Comparison of ENCODE assay signal across 1 cellular context in genomic region chr5:137945825-137946224, GRCh38.
TF ChIP-seq lines count a peak whose summit lies in the region.

No MANE protein-coding gene starts in this region.

TF ChIP-seq in HepG2, 621 proteins besides CTCF, POLR2A, EP300 and RAD21:
- TF ChIP-seq SNAI1 (CRISPR knock-in tag; IDR thresholded peaks at IDR 0.05; ENCODE audit: borderline replicate concordance): no peak
- TF ChIP-seq, protein P1, sequence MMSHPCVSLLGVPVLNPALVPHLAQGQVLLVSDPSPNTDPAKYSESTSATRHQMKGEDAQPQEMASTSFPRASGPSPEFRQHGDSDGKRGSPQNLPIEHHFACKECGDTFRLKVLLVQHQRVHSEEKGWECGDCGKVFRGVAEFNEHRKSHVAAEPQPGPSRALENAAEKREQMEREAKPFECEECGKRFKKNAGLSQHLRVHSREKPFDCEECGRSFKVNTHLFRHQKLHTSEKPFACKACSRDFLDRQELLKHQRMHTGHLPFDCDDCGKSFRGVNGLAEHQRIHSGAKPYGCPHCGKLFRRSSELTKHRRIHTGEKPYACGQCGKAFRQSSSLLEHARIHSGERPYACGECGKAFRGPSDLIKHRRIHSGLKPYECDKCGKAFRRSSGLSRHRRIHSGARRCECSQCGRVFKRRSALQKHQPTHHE (CRISPR knock-in tag; IDR thresholded peaks at IDR 0.05; ENCODE audit: borderline replicate concordance): no peak
- no peak for TF ChIP-seq E2F5 (CRISPR knock-in tag; conservative IDR thresholded peaks at IDR 0.05)
- TF ChIP-seq STAT5B (CRISPR knock-in tag; IDR thresholded peaks at IDR 0.05): no peak
- TF ChIP-seq MAFK (conservative IDR thresholded peaks at IDR 0.05 in 1 of 2, IDR thresholded peaks at IDR 0.05 in 1 of 2; ENCODE audit: low read length in 2 of 2): peak; percentile 84 to 89
- TF ChIP-seq, protein P2, sequence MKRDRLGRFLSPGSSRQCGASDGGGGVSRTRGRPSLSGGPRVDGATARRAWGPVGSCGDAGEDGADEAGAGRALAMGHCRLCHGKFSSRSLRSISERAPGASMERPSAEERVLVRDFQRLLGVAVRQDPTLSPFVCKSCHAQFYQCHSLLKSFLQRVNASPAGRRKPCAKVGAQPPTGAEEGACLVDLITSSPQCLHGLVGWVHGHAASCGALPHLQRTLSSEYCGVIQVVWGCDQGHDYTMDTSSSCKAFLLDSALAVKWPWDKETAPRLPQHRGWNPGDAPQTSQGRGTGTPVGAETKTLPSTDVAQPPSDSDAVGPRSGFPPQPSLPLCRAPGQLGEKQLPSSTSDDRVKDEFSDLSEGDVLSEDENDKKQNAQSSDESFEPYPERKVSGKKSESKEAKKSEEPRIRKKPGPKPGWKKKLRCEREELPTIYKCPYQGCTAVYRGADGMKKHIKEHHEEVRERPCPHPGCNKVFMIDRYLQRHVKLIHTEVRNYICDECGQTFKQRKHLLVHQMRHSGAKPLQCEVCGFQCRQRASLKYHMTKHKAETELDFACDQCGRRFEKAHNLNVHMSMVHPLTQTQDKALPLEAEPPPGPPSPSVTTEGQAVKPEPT (CRISPR knock-in tag; IDR thresholded peaks at IDR 0.05; ENCODE audit: low read depth): no peak
- TF ChIP-seq MAFF (IDR thresholded peaks at IDR 0.05; ENCODE audit: low read depth, low read length): peak; percentile 83
- no peak for TF ChIP-seq CERS6 (CRISPR knock-in tag; IDR thresholded peaks at IDR 0.05)
